Comparison of ENCODE assay signal across 19 cellular contexts in the genomic region with DNA sequence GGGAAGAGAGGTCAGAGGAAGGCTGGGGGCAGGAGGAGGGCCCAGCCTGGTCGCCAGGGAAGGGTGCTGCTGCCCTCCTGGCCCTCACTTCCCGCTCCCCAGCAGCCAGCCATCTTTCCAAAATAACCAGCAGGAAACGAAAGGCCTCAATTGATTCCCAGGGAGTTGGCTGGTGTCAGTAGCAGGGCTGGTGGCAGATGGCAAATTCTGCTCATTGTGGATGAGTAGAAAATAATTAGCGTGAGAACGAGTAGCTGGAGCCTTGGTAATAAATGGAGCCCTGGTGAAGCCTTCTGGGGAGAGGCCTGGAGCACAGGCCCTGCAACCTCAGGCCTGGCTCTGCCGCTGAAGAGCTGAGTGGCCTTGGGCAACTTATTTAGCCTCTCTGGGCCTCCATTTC. TPM values are rescaled to one million over a fixed set of nuclear protein-coding genes. Genes with fewer than 3 reads are reported as not detected.
DNase-seq lines count a peak whose midpoint lies in the region; ATAC-seq, FAIRE-seq and TF ChIP-seq lines count a peak whose summit lies in the region.
"Had no signal": no experiment of that assay in that cellular context is flagged by ENCODE, and none has a peak within 500 bp of the region (broad histone marks: within the 10 kb centered on the region; RNA-seq: fewer than 3 reads in every experiment).

No MANE protein-coding gene starts in this region.

- H3K9me3 ChIP-seq in BE2C = no peaks in the 10 kb centered on the region
- H3K9me3 ChIP-seq in HEK293 (ENCODE audit: control insufficient read depth, insufficient read depth, low read depth, low read length) = no peaks in the 10 kb centered on the region
- H3K9me3 ChIP-seq: breast epithelium, SJSA1 had no signal

- no peak for ATAC-seq in HG03097 (IDR thresholded peaks at IDR 0.05; ENCODE audit: low FRiP score, unreplicated experiment)
- no peak for ATAC-seq in GM21717 (IDR thresholded peaks at IDR 0.05; ENCODE audit: unreplicated experiment)
- ATAC-seq: GM23338, left ventricle myocardium superior had no signal

- CTCF ChIA-PET in HEK293 (lab: Yijun Ruan, JAX) = no interaction called here

- TF ChIP-seq CTCF in BE2C (IDR thresholded peaks at IDR 0.05; ENCODE audit: low read depth, low read length) (no peak), HEK293 (tag by site-specific recombination; IDR thresholded peaks at IDR 0.05) (no peak)

- H3K27me3 ChIP-seq in BE2C = no peaks in the 10 kb centered on the region
- H3K27me3 ChIP-seq: breast epithelium, SJSA1 had no signal

- no peaks in the 10 kb centered on the region for H3K4me1 ChIP-seq in BE2C
- H3K4me1 ChIP-seq in HEK293 (ENCODE audit: control insufficient read depth, insufficient read depth, low read length) = no peaks in the 10 kb centered on the region
- H3K4me1 ChIP-seq: breast epithelium, SJSA1 had no signal

- no peak overlapping the region for H3K4me3 ChIP-seq in BE2C (ENCODE audit: low read depth, low read length)
- no peak overlapping the region for H3K4me3 ChIP-seq in HEK293 (ENCODE audit: low read depth, low read length)
- H3K4me3 ChIP-seq: breast epithelium, GM23338, PC-9, SJSA1 had no signal

- DNase-seq in BE2C (peak; percentile 21), NCI-H446 treated with DMSO at 0.1 percent for 48 hours (lab: John Stamatoyannopoulos, UW) (peak; percentile 90), cerebellar nuclear complex (lab: John Stamatoyannopoulos, UW) (peak; percentile 64 to 94), urothelium cell line (ENCODE audit: low spot score) (no peak), HuH-7.5 (ENCODE audit: low spot score) (no peak)
- DNase-seq: activated CD4-positive, CD25-positive, alpha-beta regulatory T cell treated with anti-CD3 and anti-CD28 coated beads, Interleukin-2, amount 50 U/mL, for 72 hours; CD4-positive, alpha-beta memory T cell; IMR-90; left ventricle myocardium superior; NCI-H510A; PC-9; stimulated activated naive CD4-positive, alpha-beta T cell treated with Interleukin-2 at 50 U/mL for 16 hours had no signal

- POLR2A ChIA-PET in HEK293 (lab: Yijun Ruan, JAX) = interaction anchor here (1.1 kb wide), 1 partner anchor 28 kb away, joined by 3 read pairs; no protein-coding TSS in a partner anchor

- no peaks in the 10 kb centered on the region for H3K36me3 ChIP-seq in BE2C
- H3K36me3 ChIP-seq in HEK293 (ENCODE audit: control insufficient read depth in 2 of 2, insufficient read depth in 1 of 2, low read length in 2 of 2) = no peaks in the 10 kb centered on the region
- H3K36me3 ChIP-seq: breast epithelium, SJSA1 had no signal

- FAIRE-seq in urothelium cell line (lab: Jason Lieb, UNC) = no peak
- FAIRE-seq: GM18507 had no signal

- no peak overlapping the region for H3K27ac ChIP-seq in HEK293 (ENCODE audit: extremely low read depth, low read depth, low read length)
- H3K27ac ChIP-seq: breast epithelium, PC-9, SJSA1 had no signal

TF ChIP-seq in HEK293, 187 proteins besides CTCF, POLR2A, EP300 and RAD21:
- TF ChIP-seq ZNF530 (tag by site-specific recombination; IDR thresholded peaks at IDR 0.05; ENCODE audit: low read depth) (no peak), ZNF514 (tag by site-specific recombination; IDR thresholded peaks at IDR 0.05) (no peak), ZNF140 (tag by site-specific recombination; IDR thresholded peaks at IDR 0.05) (no peak), ZBTB21 (tag by site-specific recombination; IDR thresholded peaks at IDR 0.05) (no peak), ZNF24 (tag by site-specific recombination; IDR thresholded peaks at IDR 0.05) (no peak), ZIC2 (tag by site-specific recombination; IDR thresholded peaks at IDR 0.05) (peak; percentile 48; the same call in 1 of the 2 replicates), YY1 (tag by site-specific recombination; IDR thresholded peaks at IDR 0.05) (no peak)

RNA-seq across cellular contexts. Expression of gene DAGLA, which starts 31.3 kb away (rescaled TPM):
- polyA plus RNA-seq in BE2C (2012; ENCODE audit: insufficient read depth, insufficient read length, low read depth) = 13.7 TPM

RNA-seq across cellular contexts. Expression of gene MYRF, which starts 40.9 kb away (rescaled TPM):
- 6.3 TPM for polyA plus RNA-seq in BE2C (2012; ENCODE audit: insufficient read depth, insufficient read length, low read depth)

Comparison
In these comparisons a context has a peak if more than half of its experiments do, and no peak if none do; other contexts are left out.
1. DNase-seq: peak in BE2C (single experiment), NCI-H446 treated with DMSO at 0.1 percent for 48 hours (single experiment) and cerebellar nuclear complex (2 of 2); none in urothelium cell line (single experiment) and HuH-7.5 (single experiment).